In the genomic region with DNA sequence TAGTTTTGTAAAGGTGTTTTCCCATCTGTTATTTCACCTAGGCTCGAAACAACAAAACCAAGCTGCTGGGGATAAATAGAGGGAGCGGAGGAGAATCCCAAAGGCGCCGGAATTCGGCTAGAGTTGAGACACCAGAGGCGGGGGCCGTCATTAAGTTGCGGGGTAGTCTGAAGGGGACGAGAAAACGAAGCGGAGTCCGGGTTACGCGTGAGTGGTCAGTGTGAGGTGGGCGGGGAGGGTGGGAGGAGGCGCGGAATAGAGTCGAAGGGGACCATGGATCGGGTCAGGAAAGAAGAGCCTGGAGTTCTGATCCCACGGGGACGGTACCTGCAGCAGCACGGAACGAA, we compare ENCODE assay signal across 6 cellular contexts. TPM values are rescaled to one million over a fixed set of nuclear protein-coding genes. Genes with fewer than 3 reads are reported as not detected.
DNase-seq lines count a peak whose midpoint lies in the region; ATAC-seq, FAIRE-seq and TF ChIP-seq lines count a peak whose summit lies in the region.

No MANE protein-coding gene starts in this region.

- ATAC-seq in omental fat pad (ENCODE audit: low FRiP score) (peak; percentile 57), GM21423 (IDR thresholded peaks at IDR 0.05; ENCODE audit: unreplicated experiment) (no peak)

- peak overlapping the region; percentile 93 for H3K27ac ChIP-seq in cardiac muscle cell

- H3K4me3 ChIP-seq in cardiac muscle cell: peak overlapping the region; percentile 79
- peak overlapping the region; percentile 93 for H3K4me3 ChIP-seq in bronchial epithelial cell (ENCODE audit: low read depth, low read length)

- H3K27me3 ChIP-seq in cardiac muscle cell (no peaks in the 10 kb centered on the region), bronchial epithelial cell (ENCODE audit: control insufficient read depth, insufficient read depth, low read length) (no peaks in the 10 kb centered on the region)

- TF ChIP-seq POLR2A in GM12892 (IDR thresholded peaks at IDR 0.05; ENCODE audit: low read depth, low read length): no peak

- no peak for FAIRE-seq in bronchial epithelial cell (lab: Jason Lieb, UNC)
- FAIRE-seq in GM12892 (lab: Jason Lieb, UNC): no peak

- DNase-seq in cardiac muscle cell (ENCODE audit: low read depth in 1 of 2, low spot score in 1 of 2) (no peak), cardiac septum (ENCODE audit: low spot score) (no peak), bronchial epithelial cell (ENCODE audit: low read depth) (no peak), omental fat pad (ENCODE audit: low spot score) (no peak), GM12892 (ENCODE audit: insufficient read length) (no peak)

- H3K9me3 ChIP-seq in cardiac muscle cell (ENCODE audit: low read depth): no peaks in the 10 kb centered on the region

- TF ChIP-seq CTCF in cardiac muscle cell (IDR thresholded peaks at IDR 0.05; ENCODE audit: low read depth, low read length) (no peak), bronchial epithelial cell (IDR thresholded peaks at IDR 0.05; ENCODE audit: insufficient read depth, low read length, severe bottlenecking) (no peak), omental fat pad (IDR thresholded peaks at IDR 0.05) (no peak)

- H3K36me3 ChIP-seq in cardiac muscle cell: peaks cover 39% of the 10 kb centered on the region
- H3K36me3 ChIP-seq in bronchial epithelial cell (ENCODE audit: control insufficient read depth, insufficient read depth, low read length): peaks cover 33% of the 10 kb centered on the region

- peaks cover 4% of the 10 kb centered on the region for H3K4me1 ChIP-seq in cardiac muscle cell (ENCODE audit: low read depth)

- intact Hi-C loops in cardiac septum (cut with DNase I): loop anchor here (1.0 to 10.0 kb wide), 3 partner anchors 57 to 344 kb away; partner anchors contain the start of genes CDON, FAM118B and RPUSD4

RNA-seq across cellular contexts. Expression of gene SRPRA, which starts 0.4 kb away (rescaled TPM):
- total RNA-seq in cardiac muscle cell: 42.9 and 60.2 TPM in 2 replicates
- 62.1 and 76.6 TPM in 2 replicates for polyA plus RNA-seq in cardiac muscle cell
- 77.4 TPM for total RNA-seq in cardiac septum
- 61.3 and 71.3 TPM in 2 replicates for total RNA-seq in bronchial epithelial cell
- total RNA-seq in omental fat pad: 100 to 1,000 TPM in 1 of 4 donors, 10 to 100 TPM in 3; 83.5 to 109 (median 91.8) TPM
- polyA plus RNA-seq in GM12892 (2012; ENCODE audit: missing spikeins): 74.4 TPM

RNA-seq across cellular contexts. Expression of gene FOXRED1, which starts 0.6 kb away (rescaled TPM):
- total RNA-seq in cardiac muscle cell (38.5 and 38.7 TPM in 2 replicates), cardiac septum (23.0 TPM), bronchial epithelial cell (16.0 and 16.8 TPM in 2 replicates), omental fat pad (10 to 100 TPM; 10.2 to 27.3 (median 17.4) TPM)
- polyA plus RNA-seq in cardiac muscle cell: 59.3 and 68.5 TPM in 2 replicates
- 30.1 TPM for polyA plus RNA-seq in GM12892 (2012; ENCODE audit: missing spikeins)

RNA-seq across cellular contexts. Expression of gene TIRAP, which starts 14.6 kb away (rescaled TPM):
- total RNA-seq in cardiac muscle cell: 4.2 and 6.7 TPM in 2 replicates
- 2.4 and 4.9 TPM in 2 replicates for polyA plus RNA-seq in cardiac muscle cell
- total RNA-seq in cardiac septum: 8.4 TPM
- 2.1 and 3.3 TPM in 2 replicates for total RNA-seq in bronchial epithelial cell
- 10 to 100 TPM in 1 of 4 donors, 1 to 10 TPM in 3; 6.0 to 17.0 (median 8.5) TPM for total RNA-seq in omental fat pad
- 4.3 TPM for polyA plus RNA-seq in GM12892 (2012; ENCODE audit: missing spikeins)

RNA-seq across cellular contexts. Expression of gene DCPS, which starts 35.5 kb away (rescaled TPM):
- 13.1 and 16.5 TPM in 2 replicates for total RNA-seq in cardiac muscle cell
- polyA plus RNA-seq in cardiac muscle cell: 27.0 and 27.4 TPM in 2 replicates
- total RNA-seq in cardiac septum: 9.9 TPM
- 9.5 and 11.6 TPM in 2 replicates for total RNA-seq in bronchial epithelial cell
- total RNA-seq in omental fat pad: 10 to 100 TPM in 2 of 4 donors, 1 to 10 TPM in 2; 8.0 to 12.4 (median 9.9) TPM
- polyA plus RNA-seq in GM12892 (2012; ENCODE audit: missing spikeins): 41.4 TPM

RNA-seq across cellular contexts. Expression of gene FAM118B, which starts 56.8 kb away (rescaled TPM):
- 13.7 and 22.7 TPM in 2 replicates for total RNA-seq in cardiac muscle cell
- 29.4 and 33.9 TPM in 2 replicates for polyA plus RNA-seq in cardiac muscle cell
- total RNA-seq in cardiac septum: 22.3 TPM
- total RNA-seq in bronchial epithelial cell: 15.5 and 15.8 TPM in 2 replicates
- total RNA-seq in omental fat pad: 10 to 100 TPM; 12.1 to 16.1 (median 13.3) TPM
- polyA plus RNA-seq in GM12892 (2012; ENCODE audit: missing spikeins): 10.2 TPM
